ENCODE assay signal across 10 cellular contexts in the genomic region with DNA sequence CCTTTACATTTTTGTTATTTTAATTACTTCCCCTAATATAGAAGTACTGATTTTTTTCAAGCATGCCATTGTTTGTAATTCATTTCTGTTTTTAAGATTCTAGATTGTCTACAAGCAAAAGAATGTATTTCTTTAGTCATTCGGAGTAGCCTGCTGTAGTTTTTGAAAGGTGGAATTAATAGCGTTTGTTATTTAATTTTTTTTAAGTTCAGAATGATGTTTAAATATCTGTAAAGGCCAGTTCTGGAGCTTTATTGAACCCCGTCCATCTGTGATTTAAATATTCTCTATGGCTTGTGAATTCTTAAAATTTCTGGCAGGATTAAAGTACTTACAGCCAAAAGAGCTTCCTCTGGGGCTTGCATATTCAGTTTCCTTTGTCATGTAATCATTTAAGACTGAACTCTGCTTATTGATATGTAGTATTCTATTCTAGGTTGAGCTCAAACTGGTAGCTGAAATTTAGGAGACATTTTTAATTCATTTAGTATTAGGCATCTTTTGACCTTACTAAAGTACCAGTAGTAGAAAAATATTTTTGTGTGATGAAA. TPM values are rescaled to one million over a fixed set of nuclear protein-coding genes. Genes with fewer than 3 reads are reported as not detected.
DNase-seq lines count a peak whose midpoint lies in the region; ATAC-seq, FAIRE-seq and TF ChIP-seq lines count a peak whose summit lies in the region.
"Had no signal": no experiment of that assay in that cellular context is flagged by ENCODE, and none has a peak within 500 bp of the region (broad histone marks: within the 10 kb centered on the region; RNA-seq: fewer than 3 reads in every experiment).

No MANE protein-coding gene starts in this region.

- peaks cover 39% of the 10 kb centered on the region for H3K36me3 ChIP-seq in adipocyte (ENCODE audit: control insufficient read depth, insufficient read depth, low read length, severe bottlenecking)
- peaks cover 20 to 45% of the 10 kb centered on the region in 2 experiments for H3K36me3 ChIP-seq in keratinocyte (ENCODE audit: control insufficient read depth in 2 of 2, extremely low read depth in 1 of 2, insufficient read depth in 2 of 2, low read length in 2 of 2)
- peaks cover 23% of the 10 kb centered on the region for H3K36me3 ChIP-seq in thoracic aorta

- intact Hi-C loops in activated CD4-positive, alpha-beta T cell treated with anti-CD3 and anti-CD28 coated beads, Interleukin-2, amount 10 ng/mL, durations not matched to agents 24 days and 14 days (cut with micrococcal nuclease) = loop anchor here (2.0 kb wide), 3 partner anchors 18 to 174 kb away; no protein-coding TSS in a partner anchor

- no peaks in the 10 kb centered on the region for H3K9me1 ChIP-seq in keratinocyte (ENCODE audit: control insufficient read depth, extremely low read depth, insufficient read depth, low read length)

- DNase-seq in activated CD4-positive, alpha-beta T cell treated with anti-CD3 and anti-CD28 coated beads, Interleukin-2, amount 10 ng/mL, durations not matched to agents 24 days and 14 days = no peak
- DNase-seq in activated CD4-positive, alpha-beta T cell treated with anti-CD3 and anti-CD28 coated beads, Interleukin-2, amount 50 U/mL, for 1 hour = no peak
- DNase-seq in adipocyte (ENCODE audit: low read depth) (no peak), keratinocyte (ENCODE audit: low read depth, low spot score) (no peak), thoracic aorta (ENCODE audit: low spot score) (no peak), GM19238 (ENCODE audit: insufficient read length, low spot score) (no peak)
- DNase-seq: stimulated activated CD4-positive, alpha-beta T cell treated with anti-CD3 and anti-CD28 coated beads, Interleukin-1b, Interleukin-23, amount 100 ng/mL, for 48 hours had no signal

- H3K27ac Mint-ChIP-seq in activated CD4-positive, alpha-beta T cell treated with anti-CD3 and anti-CD28 coated beads, Interleukin-2, amount 10 ng/mL, durations not matched to agents 24 days and 14 days = no peak overlapping the region

- peak overlapping the region; percentile 83 for H3K4me2 ChIP-seq in keratinocyte (ENCODE audit: control insufficient read depth, extremely low read depth, insufficient read depth, low read depth, low read length)

- peaks cover 29% of the 10 kb centered on the region for H4K20me1 ChIP-seq in keratinocyte (ENCODE audit: control insufficient read depth, extremely low read depth, insufficient read depth, low read length)

- no peak for FAIRE-seq in keratinocyte (lab: Jason Lieb, UNC)

- no peaks in the 10 kb centered on the region for H3K9me3 ChIP-seq in adipocyte (ENCODE audit: control insufficient read depth, low read length)
- no peaks in the 10 kb centered on the region for H3K9me3 ChIP-seq in keratinocyte (ENCODE audit: control insufficient read depth, low read depth, low read length)
- no peaks in the 10 kb centered on the region for H3K9me3 ChIP-seq in thoracic aorta

- H3K9me3 Mint-ChIP-seq in activated CD4-positive, alpha-beta T cell treated with anti-CD3 and anti-CD28 coated beads, Interleukin-2, amount 10 ng/mL, durations not matched to agents 24 days and 14 days = no peaks in the 10 kb centered on the region
- H3K9me3 Mint-ChIP-seq: T-helper 2 cell treated with Interferon-gamma antibody and Interleukin-4, amounts not matched to agents 5 μg/mL and 100 μg/mL, for 36 hours had no signal

- no peak overlapping the region for H2AFZ ChIP-seq in keratinocyte (ENCODE audit: control insufficient read depth, low read length)

- H3K4me3 Mint-ChIP-seq in activated CD4-positive, alpha-beta T cell treated with anti-CD3 and anti-CD28 coated beads, Interleukin-2, amount 10 ng/mL, durations not matched to agents 24 days and 14 days = peak overlapping the region; percentile 39

- H3K27me3 ChIP-seq in adipocyte (replicated peaks; ENCODE audit: control insufficient read depth, insufficient read depth, low read length) (no peaks in the 10 kb centered on the region), keratinocyte (ENCODE audit: control insufficient read depth, extremely low read depth, insufficient read depth, low read length) (no peaks in the 10 kb centered on the region), thoracic aorta (replicated peaks; ENCODE audit: insufficient read depth) (no peaks in the 10 kb centered on the region)

- no peak for ATAC-seq in thoracic aorta (ENCODE audit: insufficient number of reproducible peaks, low FRiP score, low read depth)
- ATAC-seq in HG03432 (IDR thresholded peaks at IDR 0.05; ENCODE audit: unreplicated experiment) = no peak
- no peak for ATAC-seq in HG03439 (IDR thresholded peaks at IDR 0.05; ENCODE audit: unreplicated experiment)

- H3K27ac ChIP-seq in keratinocyte (ENCODE audit: control insufficient read depth, insufficient read depth, low read length) (peak overlapping the region; percentile 99), thoracic aorta (peak overlapping the region in 1 of 2 donors; percentile 100)

- peaks cover 90% of the 10 kb centered on the region for H3K79me2 ChIP-seq in keratinocyte (ENCODE audit: control insufficient read depth, insufficient read depth, low read length)

- H3K9ac ChIP-seq in adipocyte (ENCODE audit: low read length) = peak overlapping the region; percentile 99
- peak overlapping the region; percentile 100 for H3K9ac ChIP-seq in keratinocyte (ENCODE audit: control insufficient read depth, extremely low read depth, insufficient read depth, low read length)

- no peak for TF ChIP-seq CTCF in keratinocyte (optimal IDR thresholded peaks at IDR 0.05 in 1 of 3, IDR thresholded peaks at IDR 0.05 in 1 of 3, conservative IDR thresholded peaks at IDR 0.05 in 1 of 3; ENCODE audit: extremely low read depth in 1 of 3, insufficient read depth in 2 of 3, low read length in 3 of 3)
- no peak for TF ChIP-seq CTCF in thoracic aorta (IDR thresholded peaks at IDR 0.05)

- H3K4me3 ChIP-seq in adipocyte (ENCODE audit: low read length) (peak overlapping the region; percentile 96), keratinocyte (ENCODE audit: control insufficient read depth in 2 of 3, extremely low read depth in 1 of 3, insufficient read depth in 2 of 3, low read depth in 1 of 3, low read length in 3 of 3) (peak overlapping the region in 2 of 3 experiments; percentile 94 to 100), thoracic aorta (peak overlapping the region; percentile 95)

- no peaks in the 10 kb centered on the region for H3K27me3 Mint-ChIP-seq in activated CD4-positive, alpha-beta T cell treated with anti-CD3 and anti-CD28 coated beads, Interleukin-2, amount 10 ng/mL, durations not matched to agents 24 days and 14 days

- dilution Hi-C loops in keratinocyte (cut with MboI; ENCODE audit: extremely low pct_ligation_motif_present, low sequenced_read_pairs) = no loop called here

- peaks cover 68% of the 10 kb centered on the region for H3K4me1 Mint-ChIP-seq in activated CD4-positive, alpha-beta T cell treated with anti-CD3 and anti-CD28 coated beads, Interleukin-2, amount 10 ng/mL, durations not matched to agents 24 days and 14 days

- H3K4me1 ChIP-seq in adipocyte (ENCODE audit: control insufficient read depth, insufficient read depth, low read length) (peaks cover 50% of the 10 kb centered on the region), keratinocyte (ENCODE audit: control insufficient read depth, extremely low read depth, insufficient read depth, low read length) (peaks cover 50% of the 10 kb centered on the region), thoracic aorta (ENCODE audit: control insufficient read depth in 1 of 2, low read depth in 2 of 2) (peaks cover 22 to 55% of the 10 kb centered on the region in 2 donors)

- peaks cover 63% of the 10 kb centered on the region for H3K36me3 Mint-ChIP-seq in activated CD4-positive, alpha-beta T cell treated with anti-CD3 and anti-CD28 coated beads, Interleukin-2, amount 10 ng/mL, durations not matched to agents 24 days and 14 days (ENCODE audit: low read depth)

RNA-seq across cellular contexts. Expression of gene TGIF1, which starts 5.2 kb away (rescaled TPM):
- 44.0 and 50.7 TPM in 2 replicates for total RNA-seq in activated CD4-positive, alpha-beta T cell treated with anti-CD3 and anti-CD28 coated beads, Interleukin-2, amount 10 ng/mL, durations not matched to agents 24 days and 14 days
- polyA plus RNA-seq in keratinocyte = 111 to 187 TPM (median 115 TPM) in 3 replicates
- polyA plus RNA-seq in keratinocyte (2011; ENCODE audit: low read depth) = 163 TPM
- polyA plus RNA-seq in keratinocyte (2011; cell fraction: cytosol; rRNA removed) = 115 and 141 TPM in 2 replicates
- 323 and 359 TPM in 2 replicates for polyA plus RNA-seq in keratinocyte (2011; cell fraction: nucleus; rRNA removed)
- 66.2 and 105 TPM in 2 replicates for polyA plus RNA-seq in keratinocyte (2012; ENCODE audit: low replicate concordance)
- 134 to 144 TPM (median 142 TPM) in 3 replicates for polyA minus RNA-seq in keratinocyte
- polyA minus RNA-seq in keratinocyte (2011; cell fraction: cytosol; rRNA and poly(A)+ RNA removed) = 54.9 TPM
- 79.0 and 130 TPM in 2 replicates for polyA minus RNA-seq in keratinocyte (2011; cell fraction: nucleus; rRNA and poly(A)+ RNA removed)
- 10 to 100 TPM; 42.8 to 91.6 TPM for total RNA-seq in thoracic aorta
